Comparison of ENCODE assay signal across 8 cellular contexts in genomic region chr2:241036964-241037421, GRCh38. TPM values are rescaled to one million over a fixed set of nuclear protein-coding genes. Genes with fewer than 3 reads are reported as not detected.
DNase-seq lines count a peak whose midpoint lies in the region; ATAC-seq and TF ChIP-seq lines count a peak whose summit lies in the region.

No MANE protein-coding gene starts in this region.

- H3K4me1 ChIP-seq in colonic mucosa, result no peaks in the 10 kb centered on the region

- H3K36me3 Mint-ChIP-seq in activated CD4-positive, alpha-beta T cell treated with anti-CD3 and anti-CD28 coated beads, Interleukin-2, amount 10 ng/mL, durations not matched to agents 24 days and 14 days (ENCODE audit: low read depth), result peaks cover 4% of the 10 kb centered on the region
- no peaks in the 10 kb centered on the region for H3K36me3 Mint-ChIP-seq in stimulated activated naive CD8-positive, alpha-beta T cell treated with anti-CD3 and anti-CD28 coated beads, Interleukin-15, Interleukin-2, amounts not matched to agents 100 ng/mL and 50 ng/mL, for 24 hours (ENCODE audit: low read depth)

- peak overlapping the region; percentile 32 for H3K27ac Mint-ChIP-seq in activated CD4-positive, alpha-beta T cell treated with anti-CD3 and anti-CD28 coated beads, Interleukin-2, amount 10 ng/mL, durations not matched to agents 24 days and 14 days
- no peak overlapping the region for H3K27ac Mint-ChIP-seq in stimulated activated naive CD8-positive, alpha-beta T cell treated with anti-CD3 and anti-CD28 coated beads, Interleukin-15, Interleukin-2, amounts not matched to agents 100 ng/mL and 50 ng/mL, for 24 hours

- peaks cover 3% of the 10 kb centered on the region for H3K27me3 Mint-ChIP-seq in activated CD4-positive, alpha-beta T cell treated with anti-CD3 and anti-CD28 coated beads, Interleukin-2, amount 10 ng/mL, durations not matched to agents 24 days and 14 days
- H3K27me3 Mint-ChIP-seq in stimulated activated naive CD8-positive, alpha-beta T cell treated with anti-CD3 and anti-CD28 coated beads, Interleukin-15, Interleukin-2, amounts not matched to agents 100 ng/mL and 50 ng/mL, for 24 hours, result no peaks in the 10 kb centered on the region

- peak overlapping the region; percentile 23 for H3K4me3 ChIP-seq in colonic mucosa

- H3K27me3 ChIP-seq in colonic mucosa, result no peaks in the 10 kb centered on the region

- no peak for TF ChIP-seq CTCF in colonic mucosa (IDR thresholded peaks at IDR 0.05)

- intact Hi-C loops in activated CD4-positive, alpha-beta T cell treated with anti-CD3 and anti-CD28 coated beads, Interleukin-2, amount 10 ng/mL, durations not matched to agents 24 days and 14 days (cut with micrococcal nuclease), result no loop called here
- intact Hi-C loops in colonic mucosa (cut with DNase I), result no loop called here

- H3K9ac ChIP-seq in colonic mucosa (ENCODE audit: low read depth in 2 of 2, low read length in 2 of 2), result peak overlapping the region in 1 of 2 donors; percentile 31

- H3K4me3 Mint-ChIP-seq in activated CD4-positive, alpha-beta T cell treated with anti-CD3 and anti-CD28 coated beads, Interleukin-2, amount 10 ng/mL, durations not matched to agents 24 days and 14 days, result peak overlapping the region; percentile 76
- H3K4me3 Mint-ChIP-seq in stimulated activated naive CD8-positive, alpha-beta T cell treated with anti-CD3 and anti-CD28 coated beads, Interleukin-15, Interleukin-2, amounts not matched to agents 100 ng/mL and 50 ng/mL, for 24 hours, result peak overlapping the region; percentile 37

- H3K27ac ChIP-seq in colonic mucosa, result no peak overlapping the region

- no peaks in the 10 kb centered on the region for H3K36me3 ChIP-seq in colonic mucosa

- H3K9me3 ChIP-seq in colonic mucosa, result no peaks in the 10 kb centered on the region

- no peaks in the 10 kb centered on the region for H3K9me3 Mint-ChIP-seq in activated CD4-positive, alpha-beta T cell treated with anti-CD3 and anti-CD28 coated beads, Interleukin-2, amount 10 ng/mL, durations not matched to agents 24 days and 14 days
- no peaks in the 10 kb centered on the region for H3K9me3 Mint-ChIP-seq in stimulated activated naive CD8-positive, alpha-beta T cell treated with anti-CD3 and anti-CD28 coated beads, Interleukin-15, Interleukin-2, amounts not matched to agents 100 ng/mL and 50 ng/mL, for 24 hours

- peak; percentile 32 for ATAC-seq in HG03460 (IDR thresholded peaks at IDR 0.05; ENCODE audit: unreplicated experiment)

- peak; percentile 74 for DNase-seq in activated CD4-positive, alpha-beta T cell treated with anti-CD3 and anti-CD28 coated beads, Interleukin-2, amount 10 ng/mL, durations not matched to agents 24 days and 14 days
- no peak for DNase-seq in activated CD4-positive, alpha-beta T cell treated with anti-CD3 and anti-CD28 coated beads, Interleukin-2, amount 50 U/mL, for 4 hours
- DNase-seq in colonic mucosa (no peak), DMS79 (lab: John Stamatoyannopoulos, UW) (no peak), HCEC 1CT (no peak)
- DNase-seq in effector CD4-positive, alpha-beta T cell, result no peak

- H3K4me1 Mint-ChIP-seq in activated CD4-positive, alpha-beta T cell treated with anti-CD3 and anti-CD28 coated beads, Interleukin-2, amount 10 ng/mL, durations not matched to agents 24 days and 14 days, result peaks cover 24% of the 10 kb centered on the region
- H3K4me1 Mint-ChIP-seq in stimulated activated naive CD8-positive, alpha-beta T cell treated with anti-CD3 and anti-CD28 coated beads, Interleukin-15, Interleukin-2, amounts not matched to agents 100 ng/mL and 50 ng/mL, for 24 hours (ENCODE audit: low read depth), result peaks cover 32% of the 10 kb centered on the region

RNA-seq across cellular contexts. Expression of gene SNED1, which starts 38.6 kb away (rescaled TPM):
- total RNA-seq in activated CD4-positive, alpha-beta T cell treated with anti-CD3 and anti-CD28 coated beads, Interleukin-2, amount 10 ng/mL, durations not matched to agents 24 days and 14 days, result 1.3 and 1.9 TPM in 2 replicates
- 1 to 10 TPM; 4.6 TPM for total RNA-seq in colonic mucosa
